ENCODE assay signal across 15 cellular contexts in the genomic region with DNA sequence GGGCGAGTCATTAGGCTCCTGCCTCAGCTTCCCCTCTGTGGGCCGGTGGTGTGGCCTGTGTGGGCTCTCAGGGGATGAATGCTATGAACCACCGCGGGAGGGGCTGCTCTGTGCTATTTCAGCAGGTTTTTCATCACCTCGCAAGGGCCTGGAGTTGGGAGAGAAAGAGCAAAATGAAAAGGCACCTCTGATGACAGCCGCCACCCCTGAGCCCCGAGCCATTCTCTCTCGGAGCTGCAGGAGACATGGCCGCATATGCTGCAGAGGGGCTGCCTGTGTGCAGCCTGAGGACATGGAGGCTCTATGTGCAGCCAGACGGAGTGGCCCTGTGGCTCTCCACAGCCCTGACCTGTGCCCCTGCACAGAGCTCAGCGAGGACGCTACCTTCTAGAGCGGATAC.
DNase-seq lines count a peak whose midpoint lies in the region; ATAC-seq and TF ChIP-seq lines count a peak whose summit lies in the region.
"Had no signal": no experiment of that assay in that cellular context is flagged by ENCODE, and none has a peak within 500 bp of the region (broad histone marks: within the 10 kb centered on the region; RNA-seq: fewer than 3 reads in every experiment).

No MANE protein-coding gene starts in this region.

- intact Hi-C loops in Right ventricle myocardium superior (cut with DNase I): no loop called here
- intact Hi-C loops in left cardiac atrium (cut with DNase I): no loop called here
- intact Hi-C loops in mucosa of descending colon (cut with DNase I, micrococcal nuclease): no loop called here
- intact Hi-C loops in transverse colon (cut with DNase I; ENCODE audit: low total_unique reads): no loop called here

- TF ChIP-seq CTCF in chondrocyte (IDR thresholded peaks at IDR 0.05) (no peak), mucosa of descending colon (IDR thresholded peaks at IDR 0.05) (no peak), transverse colon (IDR thresholded peaks at IDR 0.05) (no peak)

- H3K27ac ChIP-seq in transverse colon: no peak overlapping the region
- H3K27ac ChIP-seq: A549 had no signal

- H3K4me1 ChIP-seq in mucosa of descending colon (ENCODE audit: low read depth): no peaks in the 10 kb centered on the region
- peaks cover 0 to 8% (median 2%) of the 10 kb centered on the region in 4 donors for H3K4me1 ChIP-seq in transverse colon
- H3K4me1 ChIP-seq: A549 had no signal

- no peaks in the 10 kb centered on the region for H3K36me3 Mint-ChIP-seq in chondrocyte (ENCODE audit: low read depth)
- H3K36me3 Mint-ChIP-seq: CD4-positive, CD25-positive, alpha-beta regulatory T cell had no signal

- no peaks in the 10 kb centered on the region for H3K9me3 Mint-ChIP-seq in chondrocyte (ENCODE audit: low read depth)

- TF ChIP-seq EP300 in transverse colon (IDR thresholded peaks at IDR 0.05; ENCODE audit: low read depth): no peak

- H3K9me3 ChIP-seq in mucosa of descending colon (no peaks in the 10 kb centered on the region), transverse colon (no peaks in the 10 kb centered on the region)
- H3K9me3 ChIP-seq: A549 had no signal

- no peak overlapping the region for H3K4me3 Mint-ChIP-seq in chondrocyte (ENCODE audit: unreplicated experiment)
- H3K4me3 Mint-ChIP-seq: CD4-positive, CD25-positive, alpha-beta regulatory T cell had no signal

- in situ Hi-C loops in transverse colon (cut with MboI; ENCODE audit: low pct_ligation_motif_present in 1 of 4, low pct_unique_long_range_greater_than_20kb in 1 of 4, low sequenced_read_pairs in 3 of 4): no loop called here

- H3K27ac Mint-ChIP-seq in chondrocyte (ENCODE audit: unreplicated experiment): no peak overlapping the region
- H3K27ac Mint-ChIP-seq: CD4-positive, CD25-positive, alpha-beta regulatory T cell had no signal

- DNase-seq in Right ventricle myocardium superior: peak; percentile 3
- no peak for DNase-seq in left cardiac atrium
- DNase-seq in chondrocyte (ENCODE audit: low spot score): peak; percentile 50
- DNase-seq in mucosa of descending colon: peak in 2 of 3 donors; percentile 5 to 18
- peak; percentile 4 for DNase-seq in transverse colon
- DNase-seq in NCI-H446 treated with DMSO at 0.1 percent for 48 hours (lab: John Stamatoyannopoulos, UW): no peak
- no peak for DNase-seq in NCI-H524 treated with DMSO at 0.1 percent for 48 hours (lab: John Stamatoyannopoulos, UW)
- DNase-seq: CD4-positive, CD25-positive, alpha-beta regulatory T cell; Karpas-422; MM.1S; NCI-H1105; NCI-H82; SHP77 had no signal

- peaks cover 11% of the 10 kb centered on the region for H3K4me1 Mint-ChIP-seq in chondrocyte (ENCODE audit: low read depth)
- H3K4me1 Mint-ChIP-seq: CD4-positive, CD25-positive, alpha-beta regulatory T cell had no signal

- no peaks in the 10 kb centered on the region for H3K27me3 ChIP-seq in transverse colon

- 90% methylated on average over 13 of the region's 13 CpGs; no CpG with 5 or more reads in 1 of the 2 donors for WGBS in transverse colon (ENCODE audit: low coverage in 1 of 2), 2 donors

- H3K36me3 ChIP-seq in mucosa of descending colon (ENCODE audit: low read depth): no peaks in the 10 kb centered on the region
- H3K36me3 ChIP-seq in transverse colon: no peaks in the 10 kb centered on the region

- no peak for TF ChIP-seq POLR2A in transverse colon (IDR thresholded peaks at IDR 0.05)

- H3K27me3 Mint-ChIP-seq in chondrocyte (ENCODE audit: low read depth): no peaks in the 10 kb centered on the region
- H3K27me3 Mint-ChIP-seq: CD4-positive, CD25-positive, alpha-beta regulatory T cell had no signal

- ATAC-seq in Right ventricle myocardium superior (ENCODE audit: poor library complexity) (no peak), left cardiac atrium (no peak), mucosa of descending colon (no peak), HG02571 (IDR thresholded peaks at IDR 0.05; ENCODE audit: unreplicated experiment) (no peak)

- no peak overlapping the region for H3K4me3 ChIP-seq in mucosa of descending colon
- no peak overlapping the region for H3K4me3 ChIP-seq in transverse colon
- H3K4me3 ChIP-seq: A549 had no signal

Comparison
In these comparisons a context has a peak if more than half of its experiments do, and no peak if none do; other contexts are left out.
1. DNase-seq: peak in Right ventricle myocardium superior (single experiment), chondrocyte (single experiment), mucosa of descending colon (2 of 3) and transverse colon (single experiment); none in left cardiac atrium (single experiment), NCI-H446 treated with DMSO at 0.1 percent for 48 hours (single experiment) and NCI-H524 treated with DMSO at 0.1 percent for 48 hours (single experiment).